Comparison of ENCODE assay signal across 8 cellular contexts in the genomic region with DNA sequence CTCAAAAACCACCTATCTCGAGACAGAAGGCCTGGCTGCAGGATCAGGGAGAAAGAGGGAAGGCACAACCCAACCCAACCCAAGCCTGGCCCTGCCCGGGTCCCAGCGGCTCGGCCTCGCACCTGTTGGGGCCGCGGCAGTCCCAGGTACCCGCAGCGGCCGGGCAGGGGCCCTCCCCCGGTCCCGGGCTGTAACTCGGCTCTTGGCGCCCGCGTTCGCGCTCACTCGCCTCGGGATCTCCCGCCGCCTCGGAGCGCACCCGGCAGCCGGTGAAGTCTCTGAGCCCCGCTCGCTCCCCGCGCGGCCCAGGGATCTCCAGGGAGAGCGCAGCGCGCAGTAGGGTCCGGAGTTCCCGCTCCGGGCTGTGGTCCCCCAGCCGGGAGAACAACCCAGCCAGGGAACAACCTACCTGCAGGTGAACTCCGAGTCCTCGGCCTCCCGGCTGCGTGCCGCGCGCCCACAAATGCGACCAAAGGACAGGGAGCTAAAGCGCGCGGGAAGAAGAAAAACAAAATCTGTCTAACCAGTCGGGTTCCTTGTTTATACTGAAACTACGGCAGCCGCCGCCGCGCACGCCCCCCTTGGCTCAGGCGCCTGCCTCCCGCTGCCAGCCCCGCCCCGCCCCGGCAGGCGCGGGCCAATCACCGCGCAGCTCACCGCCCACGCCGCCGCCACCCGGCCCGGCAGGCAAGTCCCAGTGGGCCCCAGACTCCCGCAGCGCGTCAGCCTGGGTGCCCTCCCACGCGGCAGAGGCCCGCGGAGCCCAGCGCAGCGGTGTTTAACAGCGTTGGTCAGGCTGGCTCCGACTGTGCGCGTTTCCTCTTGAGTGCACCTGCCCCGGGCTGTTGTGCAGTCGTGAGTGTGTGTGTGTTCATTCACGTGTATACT. TPM values are rescaled to one million over a fixed set of nuclear protein-coding genes. Genes with fewer than 3 reads are reported as not detected.
A peak's percentile ranks its signal among the peaks of the same experiment; 100 is the strongest.
DNase-seq lines count a peak whose midpoint lies in the region; ATAC-seq and TF ChIP-seq lines count a peak whose summit lies in the region.

A gene (minus strand): TSS at position 547 of the 888 bp plus-strand sequence. CDS start 12,399 bp downstream, outside the sequence.

- WGBS in mesendoderm (ENCODE audit: extremely low coverage, insufficient coverage, low lambda C conversion rate): no CpG with 5 or more reads among the region's 87 CpGs

- TF ChIP-seq CTCF in CD4-positive, alpha-beta T cell (IDR thresholded peaks at IDR 0.05): no peak
- TF ChIP-seq CTCF in GM20000 (IDR thresholded peaks at IDR 0.05; ENCODE audit: extremely low read depth, missing control alignments): no peak

- no peaks in the 10 kb centered on the region for H3K27me3 ChIP-seq in CD4-positive, alpha-beta T cell (ENCODE audit: control insufficient read depth, insufficient read depth, low read length)
- H3K27me3 ChIP-seq in endocrine pancreas (ENCODE audit: control insufficient read depth, insufficient read depth, low read length) (no peaks in the 10 kb centered on the region), mesendoderm (ENCODE audit: insufficient read depth, low read length, poor library complexity) (no peaks in the 10 kb centered on the region)

- no peak within 1 kb of the TSS for H2BK5ac ChIP-seq in mesendoderm (ENCODE audit: low read length)

- H2BK15ac ChIP-seq in mesendoderm (replicated peaks; ENCODE audit: low read depth): peak within 1 kb of the TSS; percentile 25

- H3K4me1 ChIP-seq in endocrine pancreas (ENCODE audit: control insufficient read depth, insufficient read depth, low read length): peaks cover 18% of the 10 kb centered on the region
- peaks cover 2% of the 10 kb centered on the region for H3K4me1 ChIP-seq in mesendoderm (ENCODE audit: control insufficient read depth, low read depth, low read length)

- CTCF ChIA-PET in CD4-positive, alpha-beta T cell (lab: Charles Lee): interaction anchor here (0.6 to 4.3 kb wide), 18 partner anchors 9 to 373 kb away, joined by 3 to 34 read pairs (median 4); no protein-coding TSS in a partner anchor
- CTCF ChIA-PET in activated CD8-positive, alpha-beta memory T cell treated with anti-CD3 and anti-CD28 coated beads, Interleukin-2, amount 10 ng/mL, durations not matched to agents 7 days and 5 days (lab: Charles Lee): interaction anchor here (0.6 to 4.0 kb wide), 17 partner anchors 9 to 813 kb away, joined by 3 to 41 read pairs (median 5); no protein-coding TSS in a partner anchor

- H3K36me3 ChIP-seq in endocrine pancreas (ENCODE audit: control insufficient read depth, insufficient read depth, low read length) (no peaks in the 10 kb centered on the region), mesendoderm (ENCODE audit: control insufficient read depth, insufficient read depth, low read length) (no peaks in the 10 kb centered on the region)

- H3K79me2 ChIP-seq in mesendoderm (ENCODE audit: control insufficient read depth, insufficient read depth, low read length): peaks cover 26% of the 10 kb centered on the region

- peak within 1 kb of the TSS; percentile 91 for H3K27ac Mint-ChIP-seq in CD4-positive, alpha-beta T cell
- peak within 1 kb of the TSS; percentile 83 for H3K27ac Mint-ChIP-seq in activated CD8-positive, alpha-beta memory T cell treated with anti-CD3 and anti-CD28 coated beads, Interleukin-2, amount 10 ng/mL, durations not matched to agents 7 days and 5 days

- no peak within 1 kb of the TSS for H4K5ac ChIP-seq in mesendoderm (ENCODE audit: low read length)

- H3K9ac ChIP-seq in endocrine pancreas (ENCODE audit: control insufficient read depth, insufficient read depth, low read length) (peak within 1 kb of the TSS; percentile 94), mesendoderm (ENCODE audit: low read length) (peak within 1 kb of the TSS; percentile 75)

- H3K4me1 Mint-ChIP-seq in CD4-positive, alpha-beta T cell (ENCODE audit: low read depth): peaks cover 41% of the 10 kb centered on the region
- H3K4me1 Mint-ChIP-seq in activated CD8-positive, alpha-beta memory T cell treated with anti-CD3 and anti-CD28 coated beads, Interleukin-2, amount 10 ng/mL, durations not matched to agents 7 days and 5 days: peaks cover 26% of the 10 kb centered on the region

- peak; percentile 84 to 98 (median 90) for DNase-seq in CD4-positive, alpha-beta T cell
- DNase-seq in GM20000 (ENCODE audit: low spot score) (peak; percentile 94), HPDE6-E6E7 (ENCODE audit: extremely low spot score) (peak; percentile 77), NOMO-1 (lab: John Stamatoyannopoulos, UW; ENCODE audit: unreplicated experiment in 2 of 2) (peak; percentile 82 to 93), mesendoderm (peak; percentile 84)
- peak; percentile 92 for DNase-seq in activated CD8-positive, alpha-beta memory T cell treated with anti-CD3 and anti-CD28 coated beads, Interleukin-2, amount 10 ng/mL, durations not matched to agents 7 days and 5 days
- peak; percentile 98 for DNase-seq in stimulated activated CD8-positive, alpha-beta memory T cell treated with anti-CD3 and anti-CD28 coated beads, Interleukin-12 subunit alpha, Interleukin-12 subunit beta, amount 100 ng/mL, for 4 hours (ENCODE audit: low read depth)

- POLR2A ChIA-PET in CD4-positive, alpha-beta T cell (lab: Charles Lee): interaction anchor here (0.5 to 4.2 kb wide), 36 partner anchors 10 to 1564 kb away, joined by 3 to 49 read pairs (median 4); a partner anchor contains a TSS

- peak within 1 kb of the TSS; percentile 70 for H3K56ac ChIP-seq in mesendoderm (ENCODE audit: low read length)

- H3K23ac ChIP-seq in mesendoderm (ENCODE audit: low read length): no peak within 1 kb of the TSS

- peak within 1 kb of the TSS; percentile 6 for H2AK5ac ChIP-seq in mesendoderm (ENCODE audit: low read length)

- H3K4ac ChIP-seq in mesendoderm (ENCODE audit: low read depth, low read length): peak within 1 kb of the TSS; percentile 72

- no peaks in the 10 kb centered on the region for H3K9me3 Mint-ChIP-seq in CD4-positive, alpha-beta T cell
- H3K9me3 Mint-ChIP-seq in activated CD8-positive, alpha-beta memory T cell treated with anti-CD3 and anti-CD28 coated beads, Interleukin-2, amount 10 ng/mL, durations not matched to agents 7 days and 5 days (ENCODE audit: low read depth): no peaks in the 10 kb centered on the region

- no peaks in the 10 kb centered on the region for H3K79me1 ChIP-seq in mesendoderm (ENCODE audit: low read length)

- ATAC-seq in CD4-positive, alpha-beta T cell (ENCODE audit: poor library complexity): peak; percentile 84
- ATAC-seq in activated CD8-positive, alpha-beta memory T cell treated with anti-CD3 and anti-CD28 coated beads, Interleukin-2, amount 10 ng/mL, durations not matched to agents 7 days and 5 days: peak; percentile 96

- peak within 1 kb of the TSS; percentile 77 for H3K4me2 ChIP-seq in mesendoderm (ENCODE audit: low read length)

- peaks cover 5% of the 10 kb centered on the region for H3K36me3 Mint-ChIP-seq in CD4-positive, alpha-beta T cell (ENCODE audit: low read depth)
- H3K36me3 Mint-ChIP-seq in activated CD8-positive, alpha-beta memory T cell treated with anti-CD3 and anti-CD28 coated beads, Interleukin-2, amount 10 ng/mL, durations not matched to agents 7 days and 5 days: no peaks in the 10 kb centered on the region

- peak within 1 kb of the TSS; percentile 93 for H3K4me3 ChIP-seq in endocrine pancreas (ENCODE audit: control insufficient read depth, insufficient read depth, low read length)
- peak within 1 kb of the TSS; percentile 83 for H3K4me3 ChIP-seq in mesendoderm (ENCODE audit: low read length)

- intact Hi-C loops in CD4-positive, alpha-beta T cell (cut with DNase I, micrococcal nuclease): loop anchor here (1.0 to 10.0 kb wide), 5 partner anchors 21 to 893 kb away; no protein-coding TSS in a partner anchor

- peak within 1 kb of the TSS; percentile 52 for H2BK120ac ChIP-seq in mesendoderm (ENCODE audit: low read depth, low read length)

- peak within 1 kb of the TSS; percentile 85 for H3K18ac ChIP-seq in mesendoderm (ENCODE audit: low read length)

- H3K27me3 Mint-ChIP-seq in CD4-positive, alpha-beta T cell: no peaks in the 10 kb centered on the region
- peaks cover 4% of the 10 kb centered on the region for H3K27me3 Mint-ChIP-seq in activated CD8-positive, alpha-beta memory T cell treated with anti-CD3 and anti-CD28 coated beads, Interleukin-2, amount 10 ng/mL, durations not matched to agents 7 days and 5 days

- no peaks in the 10 kb centered on the region for H3K9me3 ChIP-seq in CD4-positive, alpha-beta T cell (ENCODE audit: control insufficient read depth, low read length)
- H3K9me3 ChIP-seq in endocrine pancreas (ENCODE audit: control insufficient read depth, low read length): no peaks in the 10 kb centered on the region

- no peak within 1 kb of the TSS for H4K8ac ChIP-seq in mesendoderm (ENCODE audit: low read depth, low read length)

- H3K4me3 Mint-ChIP-seq in CD4-positive, alpha-beta T cell: peak within 1 kb of the TSS; percentile 94
- H3K4me3 Mint-ChIP-seq in activated CD8-positive, alpha-beta memory T cell treated with anti-CD3 and anti-CD28 coated beads, Interleukin-2, amount 10 ng/mL, durations not matched to agents 7 days and 5 days: peak within 1 kb of the TSS; percentile 88

- H3K27ac ChIP-seq in CD4-positive, alpha-beta T cell (ENCODE audit: low read depth, low read length): peak within 1 kb of the TSS; percentile 96
- peak within 1 kb of the TSS; percentile 81 for H3K27ac ChIP-seq in mesendoderm (ENCODE audit: low read depth, low read length)

RNA-seq across cellular contexts. Expression of the gene that starts here (rescaled TPM):
- total RNA-seq in CD4-positive, alpha-beta T cell: 10 to 100 TPM; 69.4 to 73.1 TPM
- 1 to 10 TPM; 3.5 to 4.5 TPM for total RNA-seq in activated CD8-positive, alpha-beta memory T cell treated with anti-CD3 and anti-CD28 coated beads, Interleukin-2, amount 10 ng/mL, durations not matched to agents 7 days and 5 days
- 20.7 TPM for polyA plus RNA-seq in mesendoderm (2013, experiment 1 of 2)
- 20.8 TPM for polyA plus RNA-seq in mesendoderm (2013, experiment 2 of 2)

Comparison
In these comparisons a context has a peak if more than half of its experiments do, and no peak if none do; other contexts are left out.
1. Peak in every context shown above with its lines: DNase-seq, ATAC-seq, H3K4me3 ChIP-seq and H3K27ac ChIP-seq.
2. RNA of the gene that starts here (total RNA-seq): 69.4 to 73.1 TPM in CD4-positive, alpha-beta T cell; 3.5 to 4.5 TPM in activated CD8-positive, alpha-beta memory T cell treated with anti-CD3 and anti-CD28 coated beads, Interleukin-2, amount 10 ng/mL, durations not matched to agents 7 days and 5 days; every median in the first group is over 10 times any median in the second.